ENCODE assay signal across 10 cellular contexts in the genomic region with DNA sequence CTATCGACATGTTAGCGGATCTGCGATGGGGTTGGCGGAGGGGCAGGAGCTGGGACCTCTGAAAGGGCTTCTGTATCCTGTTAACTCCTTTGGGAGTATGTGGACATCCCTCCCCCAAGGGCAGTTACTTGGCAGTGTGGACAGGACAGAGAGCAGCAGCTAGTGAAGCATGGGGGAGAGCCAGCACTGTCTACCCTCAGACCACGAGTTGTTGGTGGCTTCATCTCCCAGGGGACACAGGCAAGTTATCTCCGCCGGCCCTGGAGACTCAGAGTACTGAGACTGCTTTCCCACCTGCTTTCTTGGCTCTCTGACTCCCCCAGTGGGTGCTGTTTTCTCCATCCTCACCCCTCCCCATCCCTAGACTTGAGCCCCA. TPM values are rescaled to one million over a fixed set of nuclear protein-coding genes. Genes with fewer than 3 reads are reported as not detected.
DNase-seq lines count a peak whose midpoint lies in the region; ATAC-seq, FAIRE-seq and TF ChIP-seq lines count a peak whose summit lies in the region.
"Had no signal": no experiment of that assay in that cellular context is flagged by ENCODE, and none has a peak within 500 bp of the region (broad histone marks: within the 10 kb centered on the region; RNA-seq: fewer than 3 reads in every experiment).

No MANE protein-coding gene starts in this region.

- no peaks in the 10 kb centered on the region for H3K36me3 Mint-ChIP-seq in activated B cell treated with CpG ODN at 0.5 μM for 24 hours (ENCODE audit: low read depth)
- H3K36me3 Mint-ChIP-seq: activated naive CD4-positive, alpha-beta T cell treated with anti-CD3 and anti-CD28 coated beads, Interleukin-2, amount 50 U/mL, for 72 hours had no signal

- ATAC-seq in activated B cell treated with CpG ODN at 0.5 μM for 24 hours (ENCODE audit: low read depth), result peak; percentile 42
- no peak for ATAC-seq in GM21619 (IDR thresholded peaks at IDR 0.05; ENCODE audit: unreplicated experiment)

- DNase-seq in D341Med (ENCODE audit: low spot score) (peak; percentile 58), GM19239 (ENCODE audit: insufficient read length, low spot score) (peak; percentile 45), activated B cell treated with CpG ODN at 0.5 μM for 24 hours (no peak), myocyte (ENCODE audit: low read depth) (peak; percentile 46), RKO (ENCODE audit: low spot score) (no peak), kidney tubule cell (ENCODE audit: low spot score) (no peak)
- no peak for DNase-seq in activated CD4-positive, alpha-beta T cell treated with anti-CD3 and anti-CD28 coated beads, Interleukin-2, amount 50 U/mL, for 1 hour

- H3K4me1 Mint-ChIP-seq in activated B cell treated with CpG ODN at 0.5 μM for 24 hours, result peaks cover 15% of the 10 kb centered on the region

- peak; percentile 8 for FAIRE-seq in GM19239 (lab: Jason Lieb, UNC)

- no peak for TF ChIP-seq CTCF in activated B cell treated with CpG ODN at 0.5 μM for 24 hours (IDR thresholded peaks at IDR 0.05)

- intact Hi-C loops in activated B cell treated with CpG ODN at 0.5 μM for 24 hours (cut with micrococcal nuclease), result loop anchor here (1.0 to 5.0 kb wide), 4 partner anchors 102 to 277 kb away; no protein-coding TSS in a partner anchor

- no peak overlapping the region for H3K27ac Mint-ChIP-seq in activated B cell treated with CpG ODN at 0.5 μM for 24 hours
- H3K27ac Mint-ChIP-seq: CD14-positive monocyte had no signal

- CTCF ChIA-PET in activated B cell treated with CpG ODN at 0.5 μM for 24 hours (lab: Charles Lee), result interaction anchor here (0.6 to 3.9 kb wide), 11 partner anchors 10 to 277 kb away, joined by 3 to 30 read pairs (median 5); a partner anchor contains a TSS

- H3K9me3 Mint-ChIP-seq in activated B cell treated with CpG ODN at 0.5 μM for 24 hours, result no peaks in the 10 kb centered on the region
- H3K9me3 Mint-ChIP-seq: activated naive CD4-positive, alpha-beta T cell treated with anti-CD3 and anti-CD28 coated beads, Interleukin-2, amount 50 U/mL, for 72 hours had no signal

- POLR2A ChIA-PET in activated B cell treated with CpG ODN at 0.5 μM for 24 hours (lab: Charles Lee), result interaction anchor here (0.6 to 1.9 kb wide), 5 partner anchors 21 to 140 kb away, joined by 3 to 6 read pairs (median 4); a partner anchor contains a TSS

- peaks cover 15% of the 10 kb centered on the region for H3K27me3 Mint-ChIP-seq in activated B cell treated with CpG ODN at 0.5 μM for 24 hours

- no peak overlapping the region for H3K4me3 Mint-ChIP-seq in activated B cell treated with CpG ODN at 0.5 μM for 24 hours

RNA-seq across cellular contexts. Expression of a gene that starts 5.3 kb away (rescaled TPM):
- total RNA-seq in activated B cell treated with CpG ODN at 0.5 μM for 24 hours, result not detected in 2 replicates
- 0.68 and 2.3 TPM in 2 replicates for total RNA-seq in myocyte
- polyA plus RNA-seq in myocyte (2012), result 0.20 TPM
- total RNA-seq: activated naive CD4-positive, alpha-beta T cell treated with anti-CD3 and anti-CD28 coated beads, Interleukin-2, amount 50 U/mL, for 72 hours had no signal

RNA-seq across cellular contexts. Expression of a gene that starts 21.3 kb away (rescaled TPM):
- total RNA-seq in activated B cell treated with CpG ODN at 0.5 μM for 24 hours, result 168 and 192 TPM in 2 replicates
- total RNA-seq in myocyte, result 111 and 114 TPM in 2 replicates
- polyA plus RNA-seq in myocyte (2012), result 98.9 TPM

RNA-seq across cellular contexts. Expression of a gene that starts 27.0 kb away (rescaled TPM):
- total RNA-seq in activated B cell treated with CpG ODN at 0.5 μM for 24 hours, result 0.49 and 1.7 TPM in 2 replicates
- 0.03 TPM in 1 of 2 replicates, not detected in the other for total RNA-seq in myocyte
- polyA plus RNA-seq in myocyte (2012), result 0.09 TPM
- polyA plus RNA-seq: CD14-positive monocyte had no signal

RNA-seq across cellular contexts. Expression of a gene that starts 47.5 kb away (rescaled TPM):
- total RNA-seq in activated B cell treated with CpG ODN at 0.5 μM for 24 hours (not detected in 2 replicates), myocyte (0.11 TPM in 1 of 2 replicates, not detected in the other)
- polyA plus RNA-seq in myocyte (2012), result 0.84 TPM
- polyA plus RNA-seq: CD14-positive monocyte had no signal

Comparison
In these comparisons a context has a peak if more than half of its experiments do, and no peak if none do; other contexts are left out.
1. DNase-seq: peak in D341Med (single experiment), GM19239 (single experiment) and myocyte (single experiment); none in activated B cell treated with CpG ODN at 0.5 μM for 24 hours (single experiment), RKO (single experiment), activated CD4-positive, alpha-beta T cell treated with anti-CD3 and anti-CD28 coated beads, Interleukin-2, amount 50 U/mL, for 1 hour (single experiment) and kidney tubule cell (single experiment).